In the genomic region with DNA sequence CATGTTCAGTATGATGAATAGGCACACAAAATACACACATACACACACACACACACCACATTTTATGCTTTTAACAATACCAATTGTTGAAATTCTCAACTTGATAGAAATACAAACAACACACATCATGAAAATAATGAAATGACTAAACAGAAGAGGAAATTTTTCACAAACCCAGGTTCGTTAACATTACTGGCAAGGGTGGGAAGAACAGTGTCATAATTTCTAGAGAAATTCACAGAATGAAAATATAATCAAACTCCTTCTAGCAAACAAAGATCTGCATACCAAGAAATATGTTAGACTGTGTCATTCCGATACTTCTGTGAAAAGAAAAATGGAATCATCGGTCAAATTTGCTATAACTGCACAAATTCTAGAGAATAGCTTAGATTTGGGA, we compare ENCODE assay signal across 17 cellular contexts. TPM values are rescaled to one million over a fixed set of nuclear protein-coding genes. Genes with fewer than 3 reads are reported as not detected.
A peak's percentile ranks its signal among the peaks of the same experiment; 100 is the strongest.
DNase-seq lines count a peak whose midpoint lies in the region; ATAC-seq and TF ChIP-seq lines count a peak whose summit lies in the region.
"Had no signal": no experiment of that assay in that cellular context is flagged by ENCODE, and none has a peak within 500 bp of the region (broad histone marks: within the 10 kb centered on the region; RNA-seq: fewer than 3 reads in every experiment).

No MANE protein-coding gene starts in this region.

- POLR2A ChIA-PET in activated CD8-positive, alpha-beta T cell treated with anti-CD3 and anti-CD28 coated beads for 36 hours (lab: Charles Lee), result interaction anchor here (10.6 kb wide), 1 partner anchor 41 kb away, joined by 124 read pairs; a partner anchor contains a TSS
- POLR2A ChIA-PET in activated CD8-positive, alpha-beta T cell treated with anti-CD3 and anti-CD28 coated beads, Interleukin-2, amount 10 ng/mL, durations not matched to agents 7 days and 5 days (lab: Charles Lee), result interaction anchor here (0.8 kb wide), 1 partner anchor 36 kb away, joined by 3 read pairs; no protein-coding TSS in a partner anchor

- ATAC-seq in activated CD8-positive, alpha-beta T cell treated with anti-CD3 and anti-CD28 coated beads for 36 hours, result peak; percentile 80
- ATAC-seq in activated CD8-positive, alpha-beta T cell treated with anti-CD3 and anti-CD28 coated beads, Interleukin-2, amount 10 ng/mL, durations not matched to agents 7 days and 5 days, result no peak
- peak; percentile 31 for ATAC-seq in GM18870 (IDR thresholded peaks at IDR 0.05; ENCODE audit: unreplicated experiment)
- ATAC-seq in stimulated activated naive B cell treated with anti-CD40 and anti-IgM and Interleukin-4, amounts not matched to agents 10 μg/mL and 1 μg/mL and 100 μg/mL, for 72 hours (replicated peaks), result peak; percentile 85 to 91
- ATAC-seq in HG02973 (IDR thresholded peaks at IDR 0.05; ENCODE audit: unreplicated experiment), result no peak

- no peaks in the 10 kb centered on the region for H3K27me3 Mint-ChIP-seq in activated CD8-positive, alpha-beta T cell treated with anti-CD3 and anti-CD28 coated beads for 36 hours
- no peaks in the 10 kb centered on the region for H3K27me3 Mint-ChIP-seq in activated CD8-positive, alpha-beta T cell treated with anti-CD3 and anti-CD28 coated beads, Interleukin-2, amount 10 ng/mL, durations not matched to agents 7 days and 5 days (ENCODE audit: low read depth)
- H3K27me3 Mint-ChIP-seq in activated T-helper 1 cell treated with anti-CD3 and anti-CD28 coated beads, Interleukin-12 subunit alpha, Interleukin-12 subunit beta, Interleukin-2, Interleukin-4 antibody, amounts not matched to agents 30 ng/mL and 10 ng/mL and 1 ng/mL, durations not matched to agents 14 hours and 24 hours and 36 hours (ENCODE audit: insufficient read depth), result no peaks in the 10 kb centered on the region
- no peaks in the 10 kb centered on the region for H3K27me3 Mint-ChIP-seq in stimulated activated naive B cell treated with anti-CD40 and anti-IgM and Interleukin-4, amounts not matched to agents 10 μg/mL and 1 μg/mL and 100 μg/mL, for 72 hours

- H3K9me3 Mint-ChIP-seq in activated CD8-positive, alpha-beta T cell treated with anti-CD3 and anti-CD28 coated beads for 36 hours, result peaks cover 11% of the 10 kb centered on the region
- H3K9me3 Mint-ChIP-seq in activated CD8-positive, alpha-beta T cell treated with anti-CD3 and anti-CD28 coated beads, Interleukin-2, amount 10 ng/mL, durations not matched to agents 7 days and 5 days (ENCODE audit: insufficient read depth), result peaks cover 9% of the 10 kb centered on the region
- peaks cover 4% of the 10 kb centered on the region for H3K9me3 Mint-ChIP-seq in activated T-helper 1 cell treated with anti-CD3 and anti-CD28 coated beads, Interleukin-12 subunit alpha, Interleukin-12 subunit beta, Interleukin-2, Interleukin-4 antibody, amounts not matched to agents 30 ng/mL and 10 ng/mL and 1 ng/mL, durations not matched to agents 14 hours and 24 hours and 36 hours
- H3K9me3 Mint-ChIP-seq in stimulated activated naive B cell treated with anti-CD40 and anti-IgM and Interleukin-4, amounts not matched to agents 10 μg/mL and 1 μg/mL and 100 μg/mL, for 72 hours, result peaks cover 7 to 11% of the 10 kb centered on the region in 2 donors

- H3K36me3 Mint-ChIP-seq in activated CD8-positive, alpha-beta T cell treated with anti-CD3 and anti-CD28 coated beads for 36 hours (ENCODE audit: low read depth), result peaks cover 54% of the 10 kb centered on the region
- peaks cover 61% of the 10 kb centered on the region for H3K36me3 Mint-ChIP-seq in activated CD8-positive, alpha-beta T cell treated with anti-CD3 and anti-CD28 coated beads, Interleukin-2, amount 10 ng/mL, durations not matched to agents 7 days and 5 days (ENCODE audit: low read depth)
- H3K36me3 Mint-ChIP-seq in activated T-helper 1 cell treated with anti-CD3 and anti-CD28 coated beads, Interleukin-12 subunit alpha, Interleukin-12 subunit beta, Interleukin-2, Interleukin-4 antibody, amounts not matched to agents 30 ng/mL and 10 ng/mL and 1 ng/mL, durations not matched to agents 14 hours and 24 hours and 36 hours (ENCODE audit: low read depth), result peaks cover 46% of the 10 kb centered on the region
- peaks cover 36 to 58% of the 10 kb centered on the region in 2 donors for H3K36me3 Mint-ChIP-seq in stimulated activated naive B cell treated with anti-CD40 and anti-IgM and Interleukin-4, amounts not matched to agents 10 μg/mL and 1 μg/mL and 100 μg/mL, for 72 hours

- CTCF ChIA-PET in activated CD8-positive, alpha-beta T cell treated with anti-CD3 and anti-CD28 coated beads for 36 hours (lab: Charles Lee), result interaction anchor here (0.7 to 3.1 kb wide), 2 partner anchors 27 to 40 kb away, joined by 3 to 22 read pairs; a partner anchor contains a TSS
- CTCF ChIA-PET in activated CD8-positive, alpha-beta T cell treated with anti-CD3 and anti-CD28 coated beads, Interleukin-2, amount 10 ng/mL, durations not matched to agents 7 days and 5 days (lab: Charles Lee), result interaction anchor here (1.0 kb wide), 1 partner anchor 40 kb away, joined by 3 read pairs; no protein-coding TSS in a partner anchor

- peaks cover 70% of the 10 kb centered on the region for H3K4me1 Mint-ChIP-seq in activated CD8-positive, alpha-beta T cell treated with anti-CD3 and anti-CD28 coated beads for 36 hours (ENCODE audit: low read depth)
- peaks cover 40% of the 10 kb centered on the region for H3K4me1 Mint-ChIP-seq in activated CD8-positive, alpha-beta T cell treated with anti-CD3 and anti-CD28 coated beads, Interleukin-2, amount 10 ng/mL, durations not matched to agents 7 days and 5 days (ENCODE audit: low read depth)
- H3K4me1 Mint-ChIP-seq in activated T-helper 1 cell treated with anti-CD3 and anti-CD28 coated beads, Interleukin-12 subunit alpha, Interleukin-12 subunit beta, Interleukin-2, Interleukin-4 antibody, amounts not matched to agents 30 ng/mL and 10 ng/mL and 1 ng/mL, durations not matched to agents 14 hours and 24 hours and 36 hours (ENCODE audit: low read depth), result peaks cover 64% of the 10 kb centered on the region
- H3K4me1 Mint-ChIP-seq in stimulated activated naive B cell treated with anti-CD40 and anti-IgM and Interleukin-4, amounts not matched to agents 10 μg/mL and 1 μg/mL and 100 μg/mL, for 72 hours, result peaks cover 27 to 53% of the 10 kb centered on the region in 2 donors

- no peak for TF ChIP-seq CTCF in activated CD8-positive, alpha-beta T cell treated with anti-CD3 and anti-CD28 coated beads for 36 hours (IDR thresholded peaks at IDR 0.05)

- peak overlapping the region; percentile 94 for H3K27ac Mint-ChIP-seq in activated CD8-positive, alpha-beta T cell treated with anti-CD3 and anti-CD28 coated beads for 36 hours
- no peak overlapping the region for H3K27ac Mint-ChIP-seq in activated CD8-positive, alpha-beta T cell treated with anti-CD3 and anti-CD28 coated beads, Interleukin-2, amount 10 ng/mL, durations not matched to agents 7 days and 5 days
- peak overlapping the region; percentile 97 for H3K27ac Mint-ChIP-seq in activated T-helper 1 cell treated with anti-CD3 and anti-CD28 coated beads, Interleukin-12 subunit alpha, Interleukin-12 subunit beta, Interleukin-2, Interleukin-4 antibody, amounts not matched to agents 30 ng/mL and 10 ng/mL and 1 ng/mL, durations not matched to agents 14 hours and 24 hours and 36 hours
- H3K27ac Mint-ChIP-seq in stimulated activated naive B cell treated with anti-CD40 and anti-IgM and Interleukin-4, amounts not matched to agents 10 μg/mL and 1 μg/mL and 100 μg/mL, for 72 hours, result peak overlapping the region; percentile 88

- DNase-seq in activated CD8-positive, alpha-beta T cell treated with anti-CD3 and anti-CD28 coated beads for 36 hours, result no peak
- no peak for DNase-seq in activated CD8-positive, alpha-beta T cell treated with anti-CD3 and anti-CD28 coated beads, Interleukin-2, amount 10 ng/mL, durations not matched to agents 7 days and 5 days
- no peak for DNase-seq in activated T-helper 1 cell treated with anti-CD3 and anti-CD28 coated beads, Interleukin-12 subunit alpha, Interleukin-12 subunit beta, Interleukin-2, Interleukin-4 antibody, amounts not matched to agents 30 ng/mL and 10 ng/mL and 1 ng/mL, durations not matched to agents 14 hours and 24 hours and 36 hours (ENCODE audit: low spot score)
- DNase-seq in stimulated activated naive B cell treated with anti-CD40 and anti-IgM and Interleukin-4, amounts not matched to agents 10 μg/mL and 1 μg/mL and 100 μg/mL, for 72 hours, result no peak
- DNase-seq in A172 (ENCODE audit: low spot score), result no peak
- DNase-seq in cerebellum (ENCODE audit: low spot score), result no peak
- DNase-seq: aorta; DND-41; glutamatergic neuron; NCI-H2171 treated with DMSO at 0.1 percent for 48 hours; NCI-H526; occipital lobe; stimulated activated CD4-positive, alpha-beta T cell treated with anti-CD3 and anti-CD28 coated beads, Interleukin-4, amount 100 ng/mL, for 1 hour; trophoblast cell had no signal

- intact Hi-C loops in activated CD8-positive, alpha-beta T cell treated with anti-CD3 and anti-CD28 coated beads for 36 hours (cut with micrococcal nuclease), result loop anchor here (2.0 kb wide), 1 partner anchor 40 kb away; no protein-coding TSS in a partner anchor
- intact Hi-C loops in activated T-helper 1 cell treated with anti-CD3 and anti-CD28 coated beads, Interleukin-12 subunit alpha, Interleukin-12 subunit beta, Interleukin-2, Interleukin-4 antibody, amounts not matched to agents 30 ng/mL and 10 ng/mL and 1 ng/mL, durations not matched to agents 14 hours and 24 hours and 36 hours (cut with micrococcal nuclease), result loop anchor here (1.0 kb wide), 6 partner anchors 8 to 81 kb away; no protein-coding TSS in a partner anchor

- peak overlapping the region; percentile 4 for H3K4me3 Mint-ChIP-seq in activated CD8-positive, alpha-beta T cell treated with anti-CD3 and anti-CD28 coated beads for 36 hours
- no peak overlapping the region for H3K4me3 Mint-ChIP-seq in activated CD8-positive, alpha-beta T cell treated with anti-CD3 and anti-CD28 coated beads, Interleukin-2, amount 10 ng/mL, durations not matched to agents 7 days and 5 days
- H3K4me3 Mint-ChIP-seq in activated T-helper 1 cell treated with anti-CD3 and anti-CD28 coated beads, Interleukin-12 subunit alpha, Interleukin-12 subunit beta, Interleukin-2, Interleukin-4 antibody, amounts not matched to agents 30 ng/mL and 10 ng/mL and 1 ng/mL, durations not matched to agents 14 hours and 24 hours and 36 hours, result peak overlapping the region; percentile 77
- peak overlapping the region; percentile 36 to 50 for H3K4me3 Mint-ChIP-seq in stimulated activated naive B cell treated with anti-CD40 and anti-IgM and Interleukin-4, amounts not matched to agents 10 μg/mL and 1 μg/mL and 100 μg/mL, for 72 hours

RNA-seq across cellular contexts. Expression of a gene that starts 41.9 kb away (rescaled TPM):
- total RNA-seq in activated CD8-positive, alpha-beta T cell treated with anti-CD3 and anti-CD28 coated beads for 36 hours, result 10 to 100 TPM; 31.6 to 34.1 TPM
- 10 to 100 TPM; 35.8 to 37.5 TPM for total RNA-seq in activated CD8-positive, alpha-beta T cell treated with anti-CD3 and anti-CD28 coated beads, Interleukin-2, amount 10 ng/mL, durations not matched to agents 7 days and 5 days
- total RNA-seq in activated T-helper 1 cell treated with anti-CD3 and anti-CD28 coated beads, Interleukin-12 subunit alpha, Interleukin-12 subunit beta, Interleukin-2, Interleukin-4 antibody, amounts not matched to agents 30 ng/mL and 10 ng/mL and 1 ng/mL, durations not matched to agents 14 hours and 24 hours and 36 hours, result 63.1 and 65.2 TPM in 2 replicates
- total RNA-seq in A172 (2014; rRNA removed; shearing (Covaris generic)), result 0.07 TPM in 2 replicates
- 36.2 TPM for total RNA-seq in cerebellum
- total RNA-seq: SJSA1 had no signal

Comparison
In these comparisons a context has a peak if more than half of its experiments do, and no peak if none do; other contexts are left out.
1. ATAC-seq: peak in activated CD8-positive, alpha-beta T cell treated with anti-CD3 and anti-CD28 coated beads for 36 hours (single experiment), GM18870 (single experiment) and stimulated activated naive B cell treated with anti-CD40 and anti-IgM and Interleukin-4, amounts not matched to agents 10 μg/mL and 1 μg/mL and 100 μg/mL, for 72 hours (2 of 2); none in activated CD8-positive, alpha-beta T cell treated with anti-CD3 and anti-CD28 coated beads, Interleukin-2, amount 10 ng/mL, durations not matched to agents 7 days and 5 days (single experiment) and HG02973 (single experiment).
2. RNA of a gene that starts 41.9 kb away (total RNA-seq): 63.1 to 65.2 TPM in activated T-helper 1 cell treated with anti-CD3 and anti-CD28 coated beads, Interleukin-12 subunit alpha, Interleukin-12 subunit beta, Interleukin-2, Interleukin-4 antibody, amounts not matched to agents 30 ng/mL and 10 ng/mL and 1 ng/mL, durations not matched to agents 14 hours and 24 hours and 36 hours, 35.8 to 37.5 TPM in activated CD8-positive, alpha-beta T cell treated with anti-CD3 and anti-CD28 coated beads, Interleukin-2, amount 10 ng/mL, durations not matched to agents 7 days and 5 days, 36.2 TPM in cerebellum (single experiment) and 31.6 to 34.1 TPM in activated CD8-positive, alpha-beta T cell treated with anti-CD3 and anti-CD28 coated beads for 36 hours; 0.07 TPM in A172; every median in the first group is over 10 times any median in the second.